Comparison of ENCODE assay signal across 1 cellular context in genomic region chr7:106812027-106812643, GRCh38.
A peak's percentile ranks its signal among the peaks of the same experiment; 100 is the strongest.
TF ChIP-seq lines count a peak whose summit lies in the region.

No MANE protein-coding gene starts in this region.

TF ChIP-seq in K562, 482 proteins besides CTCF, POLR2A, EP300 and RAD21 (continued from another document and continues in another):
- no peak for TF ChIP-seq ZNF778 (CRISPR knock-in tag; IDR thresholded peaks at IDR 0.05)
- no peak for TF ChIP-seq SMARCB1 (IDR thresholded peaks at IDR 0.05; ENCODE audit: insufficient read length, low read depth)
- TF ChIP-seq ZNF311 (CRISPR knock-in tag; IDR thresholded peaks at IDR 0.05) = 0 out of 2 replicates have a peak, but pooled peaks have one; percentile 1
- no peak for TF ChIP-seq GATAD2A (IDR thresholded peaks at IDR 0.05)
- no peak for TF ChIP-seq KLF1 (tag; IDR thresholded peaks at IDR 0.05)
- no peak for TF ChIP-seq RUNX1 (IDR thresholded peaks at IDR 0.05; ENCODE audit: low read depth)
- TF ChIP-seq RFX7 (CRISPR knock-in tag; IDR thresholded peaks at IDR 0.05) = no peak
- no peak for TF ChIP-seq SRSF1 (IDR thresholded peaks at IDR 0.05; ENCODE audit: low read depth, low read length)
- no peak for TF ChIP-seq RBM25 (IDR thresholded peaks at IDR 0.05; ENCODE audit: low read depth, low read length, severe bottlenecking)
- no peak for TF ChIP-seq ZNF696 (CRISPR knock-in tag; conservative IDR thresholded peaks at IDR 0.05)
- TF ChIP-seq PTBP1 (IDR thresholded peaks at IDR 0.05; ENCODE audit: low read depth, low read length) = no peak
- no peak for TF ChIP-seq SAP30 (IDR thresholded peaks at IDR 0.05; ENCODE audit: borderline replicate concordance, insufficient read depth, low read depth, low read length, poor library complexity, severe bottlenecking)
- TF ChIP-seq ZNF280B (CRISPR knock-in tag; IDR thresholded peaks at IDR 0.05) = no peak
- TF ChIP-seq UBTF (IDR thresholded peaks at IDR 0.05; ENCODE audit: borderline replicate concordance in 1 of 2, low read depth in 2 of 2, low read length in 2 of 2) = no peak; a peak in 1 of 4 replicates
- TF ChIP-seq HOXB6 (CRISPR knock-in tag; IDR thresholded peaks at IDR 0.05; ENCODE audit: borderline replicate concordance) = peak; percentile 63; the same call in 1 of the 2 replicates
- TF ChIP-seq NR2C1 (IDR thresholded peaks at IDR 0.05) = no peak
- TF ChIP-seq NR2C1 (tag; IDR thresholded peaks at IDR 0.05) = 0 out of 2 replicates have a peak, but pooled peaks have one; percentile 12
- no peak for TF ChIP-seq E4F1 (CRISPR knock-in tag; IDR thresholded peaks at IDR 0.05; ENCODE audit: borderline replicate concordance)
- TF ChIP-seq THRA (IDR thresholded peaks at IDR 0.05) = no peak
- TF ChIP-seq ZNF217 (CRISPR knock-in tag; IDR thresholded peaks at IDR 0.05) = no peak
- no peak for TF ChIP-seq ELK3 (CRISPR knock-in tag; IDR thresholded peaks at IDR 0.05)
- peak; percentile 97 for TF ChIP-seq MGA (IDR thresholded peaks at IDR 0.05)
- 0 out of 2 replicates have a peak, but pooled peaks have one; percentile 16 for TF ChIP-seq HIVEP1 (CRISPR knock-in tag; IDR thresholded peaks at IDR 0.05)
- 0 out of 2 replicates have a peak, but pooled peaks have one; percentile 8 for TF ChIP-seq ZNF324 (CRISPR knock-in tag; IDR thresholded peaks at IDR 0.05)
- TF ChIP-seq MLX (CRISPR knock-in tag; conservative IDR thresholded peaks at IDR 0.05) = no peak
- no peak for TF ChIP-seq IRF2 (CRISPR knock-in tag; IDR thresholded peaks at IDR 0.05)
- TF ChIP-seq MEIS2 (IDR thresholded peaks at IDR 0.05; ENCODE audit: partially characterized antibody) = no peak
- peak in 1 of 2 experiments; percentile 44; a peak in 1 of 4 replicates for TF ChIP-seq MAZ (CRISPR knock-in tag; conservative IDR thresholded peaks at IDR 0.05 in 1 of 2, IDR thresholded peaks at IDR 0.05 in 1 of 2)
- no peak for TF ChIP-seq LARP7 (IDR thresholded peaks at IDR 0.05)
- no peak for TF ChIP-seq HMGN3 (IDR thresholded peaks at IDR 0.05; ENCODE audit: borderline replicate concordance, extremely low read depth, insufficient read length, low read depth, low read length)
- TF ChIP-seq RNF219 (CRISPR knock-in tag; IDR thresholded peaks at IDR 0.05) = no peak
- TF ChIP-seq ZNF212 (CRISPR knock-in tag; IDR thresholded peaks at IDR 0.05) = no peak
- TF ChIP-seq ZNF668 (CRISPR knock-in tag; IDR thresholded peaks at IDR 0.05) = peak; percentile 46; the same call in 1 of the 2 replicates
- TF ChIP-seq ZNF23 (CRISPR knock-in tag; IDR thresholded peaks at IDR 0.05) = no peak
- no peak for TF ChIP-seq CBX1 (IDR thresholded peaks at IDR 0.05; ENCODE audit: low read depth)
- no peak for TF ChIP-seq POLR2AphosphoS2 (IDR thresholded peaks at IDR 0.05; ENCODE audit: low read length)
- TF ChIP-seq SMARCE1 (IDR thresholded peaks at IDR 0.05) = no peak
- TF ChIP-seq HMG20A (CRISPR knock-in tag; conservative IDR thresholded peaks at IDR 0.05) = no peak
- TF ChIP-seq ZNF79 (CRISPR knock-in tag; IDR thresholded peaks at IDR 0.05; ENCODE audit: low read depth) = no peak
